In genomic region chr20:53216856-53217576, GRCh38 we compare ENCODE assay signal across 8 cellular contexts.
A peak's percentile ranks its signal among the peaks of the same experiment; 100 is the strongest.
DNase-seq lines count a peak whose midpoint lies in the region.

No MANE protein-coding gene starts in this region.

- intact Hi-C loops in head of caudate nucleus (cut with DNase I), result loop anchor here (10.0 kb wide), 1 partner anchor 902 kb away; no protein-coding TSS in a partner anchor

- peak; percentile 76 for DNase-seq in NCI-H82 (lab: John Stamatoyannopoulos, UW)
- no peak for DNase-seq in NCI-H82 treated with DMSO at 0.1 percent for 48 hours (lab: John Stamatoyannopoulos, UW; ENCODE audit: unreplicated experiment)
- peak; percentile 79 for DNase-seq in HPDE6-E6E7 (ENCODE audit: extremely low spot score)
- DNase-seq in RPMI8226, result peak; percentile 80
- DNase-seq in activated gamma-delta T cell treated with Interleukin-2 at 50 U/mL for 16 hours, result peak; percentile 79
- DNase-seq in head of caudate nucleus, result peak; percentile 45 to 89 (median 74)
- peak; percentile 6 for DNase-seq in pons (ENCODE audit: low spot score)
- peak; percentile 67 for DNase-seq in ureter (ENCODE audit: low spot score)
